23 cellular contexts compared by ENCODE assay signal in genomic region chr13:102700088-102701031, GRCh38. TPM values are rescaled to one million over a fixed set of nuclear protein-coding genes. Genes with fewer than 3 reads are reported as not detected.
DNase-seq lines count a peak whose midpoint lies in the region; ATAC-seq and TF ChIP-seq lines count a peak whose summit lies in the region.
"Had no signal": no experiment of that assay in that cellular context is flagged by ENCODE, and none has a peak within 500 bp of the region (broad histone marks: within the 10 kb centered on the region; RNA-seq: fewer than 3 reads in every experiment).

No MANE protein-coding gene starts in this region.

- H3K4me2 ChIP-seq in SK-N-SH = no peak overlapping the region
- H3K4me2 ChIP-seq: hepatocyte had no signal

- WGBS in SK-N-SH (ENCODE audit: low lambda C conversion rate) = 65% methylated on average over 14 of the region's 14 CpGs
- 56 to 60% methylated on average over 10 to 14 of the region's 14 CpGs for whole genome bisulfite sequencing in gastroesophageal sphincter (ENCODE audit: low coverage in 1 of 2), 2 donors

- DNase-seq in AG10803 (ENCODE audit: low read depth) = peak; percentile 81
- no peak for DNase-seq in SK-N-SH
- DNase-seq in retinal pigment epithelial cell (ENCODE audit: low read depth) = peak; percentile 72
- DNase-seq in T-helper 9 cell = no peak
- no peak for DNase-seq in NCI-H524 (lab: John Stamatoyannopoulos, UW)
- DNase-seq: adrenal gland; CD8-positive, alpha-beta memory T cell; cortex of kidney; DND-41; NCI-H1048; NCI-H82; occipital lobe; WERI-Rb-1 had no signal

- CTCF ChIA-PET in SK-N-SH (lab: Yijun Ruan, JAX) = interaction anchor here (1.1 kb wide), 1 partner anchor 11 kb away, joined by 5 read pairs; no protein-coding TSS in a partner anchor

- H3K27ac ChIP-seq in SK-N-SH (ENCODE audit: low read depth in 2 of 2, low read length in 1 of 2) (peak overlapping the region in 1 of 2 experiments; percentile 63; a peak in 2 of 4 replicates), gastroesophageal sphincter (peak overlapping the region in 2 of 4 donors; percentile 25 to 68)
- H3K27ac ChIP-seq: adrenal gland, hepatocyte, WERI-Rb-1 had no signal

- ATAC-seq in gastroesophageal sphincter (peak; percentile 55), HG02759 (IDR thresholded peaks at IDR 0.05; ENCODE audit: unreplicated experiment) (no peak), GM21515 (IDR thresholded peaks at IDR 0.05; ENCODE audit: unreplicated experiment) (no peak)
- ATAC-seq: activated T-helper 17 cell treated with anti-CD3 and anti-CD28 coated beads, Interleukin-2, amount 50 U/mL, for 72 hours; stimulated activated memory B cell treated with anti-CD40 and anti-IgM and Interleukin-4, amounts not matched to agents 10 μg/mL and 1 μg/mL and 100 μg/mL, for 72 hours had no signal

- H3K36me3 ChIP-seq in SK-N-SH (replicated peaks in 1 of 2; ENCODE audit: control insufficient read depth in 1 of 2, insufficient read depth in 2 of 2, low read length in 1 of 2) = no peaks in the 10 kb centered on the region
- H3K36me3 ChIP-seq in gastroesophageal sphincter = no peaks in the 10 kb centered on the region
- H3K36me3 ChIP-seq: adrenal gland, WERI-Rb-1 had no signal

- H3K9ac ChIP-seq in SK-N-SH = no peak overlapping the region

- H3K27me3 ChIP-seq in SK-N-SH (ENCODE audit: insufficient read depth) = no peaks in the 10 kb centered on the region
- H3K27me3 ChIP-seq in gastroesophageal sphincter = peaks cover 2% of the 10 kb centered on the region
- H3K27me3 ChIP-seq: adrenal gland, hepatocyte had no signal

- TF ChIP-seq RAD21 in SK-N-SH (IDR thresholded peaks at IDR 0.05; ENCODE audit: low read length) = no peak

- H2AFZ ChIP-seq in SK-N-SH (ENCODE audit: low read depth) = no peak overlapping the region
- H2AFZ ChIP-seq: hepatocyte had no signal

- no peaks in the 10 kb centered on the region for H4K20me1 ChIP-seq in SK-N-SH (ENCODE audit: insufficient read depth)

- POLR2A ChIA-PET in SK-N-SH (lab: Yijun Ruan, JAX) = no interaction called here

- peaks cover 8 to 13% of the 10 kb centered on the region in 2 experiments; a peak in 3 of 4 replicates for H3K4me1 ChIP-seq in SK-N-SH (ENCODE audit: control insufficient read depth in 1 of 2, insufficient read depth in 2 of 2, low read depth in 1 of 2, low read length in 1 of 2)
- H3K4me1 ChIP-seq in gastroesophageal sphincter = no peaks in the 10 kb centered on the region

- H3K9me2 ChIP-seq in SK-N-SH = no peaks in the 10 kb centered on the region

- no peak for TF ChIP-seq CTCF in AG10803 (conservative IDR thresholded peaks at IDR 0.05; ENCODE audit: low read length)
- TF ChIP-seq CTCF in SK-N-SH (IDR thresholded peaks at IDR 0.05) = no peak
- no peak for TF ChIP-seq CTCF in gastroesophageal sphincter (IDR thresholded peaks at IDR 0.05)
- no peak for TF ChIP-seq CTCF in retinal pigment epithelial cell (conservative IDR thresholded peaks at IDR 0.05; ENCODE audit: low read depth, low read length)

- H3K4me3 ChIP-seq in AG10803 (ENCODE audit: low read length) (peak overlapping the region; percentile 3; the same call in 1 of the 2 replicates), SK-N-SH (ENCODE audit: low read depth in 2 of 2, low read length in 1 of 2) (no peak overlapping the region), gastroesophageal sphincter (no peak overlapping the region), retinal pigment epithelial cell (ENCODE audit: low read length) (no peak overlapping the region)
- H3K4me3 ChIP-seq: adrenal gland, hepatocyte had no signal

- H3K79me2 ChIP-seq in SK-N-SH (ENCODE audit: insufficient read depth) = no peaks in the 10 kb centered on the region
- H3K79me2 ChIP-seq: hepatocyte had no signal

- peaks cover 8% of the 10 kb centered on the region for H3F3A ChIP-seq in SK-N-SH (replicated peaks; ENCODE audit: insufficient read depth)

- TF ChIP-seq EP300 in SK-N-SH (IDR thresholded peaks at IDR 0.05; ENCODE audit: borderline replicate concordance in 1 of 2, low read depth in 1 of 2, low read length in 1 of 2) (no peak), gastroesophageal sphincter (IDR thresholded peaks at IDR 0.05) (no peak)

- TF ChIP-seq POLR2A in gastroesophageal sphincter (IDR thresholded peaks at IDR 0.05) = no peak

- peaks cover 3% of the 10 kb centered on the region; the same call in 1 of the 2 replicates for H3K9me3 ChIP-seq in SK-N-SH
- no peaks in the 10 kb centered on the region for H3K9me3 ChIP-seq in gastroesophageal sphincter
- H3K9me3 ChIP-seq: adrenal gland had no signal

TF ChIP-seq in SK-N-SH, 30 proteins besides CTCF, POLR2A, EP300 and RAD21:
- no peak for TF ChIP-seq GABPA (IDR thresholded peaks at IDR 0.05; ENCODE audit: low read depth)
- TF ChIP-seq TCF12 (IDR thresholded peaks at IDR 0.05) = peak; percentile 49; the same call in 1 of the 2 replicates

RNA-seq across cellular contexts. Expression of gene METTL21C, which starts 5.5 kb away (rescaled TPM):
- polyA plus RNA-seq in SK-N-SH (2012; rRNA removed) = not detected in 2 replicates
- not detected in 2 replicates for polyA plus RNA-seq in SK-N-SH (2012; cell fraction: cytosol; rRNA removed)
- polyA plus RNA-seq in SK-N-SH (2012; cell fraction: nucleus; rRNA removed) = not detected in 2 replicates
- total RNA-seq in gastroesophageal sphincter = under 1 TPM in 1 of 4 donors, not detected in 3; 0.62 TPM
- total RNA-seq: activated T-helper 17 cell treated with anti-CD3 and anti-CD28 coated beads, Interleukin-2, amount 50 U/mL, for 72 hours; adrenal gland; CD8-positive, alpha-beta memory T cell; epithelial cell of proximal tubule; hepatocyte; mononuclear cell; occipital lobe; ureter had no signal
- polyA plus RNA-seq: adrenal gland; CD8-positive, alpha-beta memory T cell; hepatocyte; keratinocyte had no signal

Comparison
In these comparisons a context has a peak if more than half of its experiments do, and no peak if none do; other contexts are left out.
1. DNase-seq: peak in AG10803 (single experiment) and retinal pigment epithelial cell (single experiment); none in SK-N-SH (single experiment), T-helper 9 cell (single experiment) and NCI-H524 (0 of 2).